In genomic region chr5:39691136-39691535, GRCh38 we compare ENCODE assay signal across 28 cellular contexts.
"Had no signal": no experiment of that assay in that cellular context is flagged by ENCODE, and none has a peak within 500 bp of the region (broad histone marks: within the 10 kb centered on the region; RNA-seq: fewer than 3 reads in every experiment).

No MANE protein-coding gene starts in this region.

- H3K4me3 Mint-ChIP-seq: stimulated activated effector memory CD8-positive, alpha-beta T cell treated with anti-CD3 and anti-CD28 coated beads, Interleukin-12 subunit alpha, Interleukin-12 subunit beta, amount 100 ng/mL, for 72 hours; stimulated activated memory B cell treated with anti-CD40 and anti-IgM and Interleukin-4, amounts not matched to agents 10 μg/mL and 1 μg/mL and 100 μg/mL, for 72 hours; stimulated activated naive B cell treated with anti-CD40 and anti-IgM and Interleukin-4, amounts not matched to agents 10 μg/mL and 1 μg/mL and 100 μg/mL, for 72 hours; stimulated activated naive CD8-positive, alpha-beta T cell treated with anti-CD3 and anti-CD28 coated beads, Interleukin-15, amount 100 ng/mL, for 72 hours; stimulated activated naive CD8-positive, alpha-beta T cell treated with anti-CD3 and anti-CD28 coated beads, Interleukin-15, Interleukin-2, amounts not matched to agents 100 ng/mL and 50 ng/mL, for 24 hours; type B pancreatic cell had no signal

- H3K36me3 ChIP-seq: stomach, suprapubic skin, thoracic aorta, thyroid gland, tibial artery, tibial nerve, transverse colon, upper lobe of left lung, upper lobe of right lung, uterus, vagina had no signal

- H3K27ac Mint-ChIP-seq: stimulated activated effector memory CD8-positive, alpha-beta T cell treated with anti-CD3 and anti-CD28 coated beads, Interleukin-12 subunit alpha, Interleukin-12 subunit beta, amount 100 ng/mL, for 72 hours; stimulated activated memory B cell treated with anti-CD40 and anti-IgM and Interleukin-4, amounts not matched to agents 10 μg/mL and 1 μg/mL and 100 μg/mL, for 72 hours; stimulated activated naive B cell treated with anti-CD40 and anti-IgM and Interleukin-4, amounts not matched to agents 10 μg/mL and 1 μg/mL and 100 μg/mL, for 72 hours; stimulated activated naive CD8-positive, alpha-beta T cell treated with anti-CD3 and anti-CD28 coated beads, Interleukin-15, amount 100 ng/mL, for 72 hours; stimulated activated naive CD8-positive, alpha-beta T cell treated with anti-CD3 and anti-CD28 coated beads, Interleukin-15, Interleukin-2, amounts not matched to agents 100 ng/mL and 50 ng/mL, for 24 hours; type B pancreatic cell had no signal

- H3K36me3 Mint-ChIP-seq: stimulated activated effector memory CD8-positive, alpha-beta T cell treated with anti-CD3 and anti-CD28 coated beads, Interleukin-12 subunit alpha, Interleukin-12 subunit beta, amount 100 ng/mL, for 72 hours; stimulated activated memory B cell treated with anti-CD40 and anti-IgM and Interleukin-4, amounts not matched to agents 10 μg/mL and 1 μg/mL and 100 μg/mL, for 72 hours; stimulated activated naive B cell treated with anti-CD40 and anti-IgM and Interleukin-4, amounts not matched to agents 10 μg/mL and 1 μg/mL and 100 μg/mL, for 72 hours; type B pancreatic cell had no signal

- H3K4me1 ChIP-seq: stomach, suprapubic skin, testis, thyroid gland, tibial artery, tibial nerve, upper lobe of left lung, upper lobe of right lung, uterus, vagina had no signal

- H3K4me3 ChIP-seq: stomach, suprapubic skin, testis, thoracic aorta, thyroid gland, tibial artery, tibial nerve, transverse colon, upper lobe of left lung, upper lobe of right lung, uterus, vagina had no signal

- H3K27me3 Mint-ChIP-seq: type B pancreatic cell had no signal

- H3K27ac ChIP-seq: stomach, suprapubic skin, testis, thoracic aorta, thyroid gland, tibial artery, tibial nerve, transverse colon, upper lobe of left lung, upper lobe of right lung, uterus, vagina had no signal

- H3K27me3 ChIP-seq: stomach, suprapubic skin, testis, thyroid gland, tibial artery, tibial nerve, transverse colon, upper lobe of left lung, upper lobe of right lung, uterus, vagina had no signal

- ATAC-seq: stimulated activated effector memory CD8-positive, alpha-beta T cell treated with anti-CD3 and anti-CD28 coated beads, Interleukin-12 subunit alpha, Interleukin-12 subunit beta, amount 100 ng/mL, for 72 hours; stimulated activated memory B cell treated with anti-CD40 and anti-IgM and Interleukin-4, amounts not matched to agents 10 μg/mL and 1 μg/mL and 100 μg/mL, for 72 hours; stimulated activated naive B cell treated with anti-CD40 and anti-IgM and Interleukin-4, amounts not matched to agents 10 μg/mL and 1 μg/mL and 100 μg/mL, for 72 hours; stimulated activated naive CD8-positive, alpha-beta T cell treated with anti-CD3 and anti-CD28 coated beads, Interleukin-15, amount 100 ng/mL, for 72 hours; stimulated activated naive CD8-positive, alpha-beta T cell treated with anti-CD3 and anti-CD28 coated beads, Interleukin-15, Interleukin-2, amounts not matched to agents 100 U/mL and 50 U/mL, for 24 hours; upper lobe of right lung had no signal

- H3K4me1 Mint-ChIP-seq: stimulated activated effector memory CD8-positive, alpha-beta T cell treated with anti-CD3 and anti-CD28 coated beads, Interleukin-12 subunit alpha, Interleukin-12 subunit beta, amount 100 ng/mL, for 72 hours; stimulated activated memory B cell treated with anti-CD40 and anti-IgM and Interleukin-4, amounts not matched to agents 10 μg/mL and 1 μg/mL and 100 μg/mL, for 72 hours; stimulated activated naive B cell treated with anti-CD40 and anti-IgM and Interleukin-4, amounts not matched to agents 10 μg/mL and 1 μg/mL and 100 μg/mL, for 72 hours; stimulated activated naive CD8-positive, alpha-beta T cell treated with anti-CD3 and anti-CD28 coated beads, Interleukin-15, amount 100 ng/mL, for 72 hours had no signal

- FAIRE-seq: urothelium cell line had no signal

- DNase-seq: stimulated activated CD4-positive, alpha-beta T cell treated with anti-CD3 and anti-CD28 coated beads, Interleukin-2, amount 100 ng/mL, for 48 hours; stimulated activated CD4-positive, alpha-beta T cell treated with anti-CD3 and anti-CD28 coated beads, Interleukin-4, amount 100 ng/mL, for 1 hour; stimulated activated CD4-positive, alpha-beta T cell treated with anti-CD3 and anti-CD28 coated beads, Interleukin-4, amount 100 ng/mL, for 24 hours; stimulated activated CD4-positive, alpha-beta T cell treated with anti-CD3 and anti-CD28 coated beads, Interleukin-4, amount 100 ng/mL, for 4 hours; stimulated activated CD8-positive, alpha-beta memory T cell treated with anti-CD3 and anti-CD28 coated beads, Interleukin-4, amount 100 ng/mL, for 48 hours; stimulated activated naive B cell treated with anti-CD40 and anti-IgM and Interleukin-4, amounts not matched to agents 10 μg/mL and 1 μg/mL and 100 μg/mL, for 72 hours; stimulated activated naive CD4-positive, alpha-beta T cell; stimulated activated naive CD4-positive, alpha-beta T cell treated with Interleukin-2 at 50 U/mL for 16 hours; stimulated activated naive CD8-positive, alpha-beta T cell treated with anti-CD3 and anti-CD28 coated beads, Interleukin-15, amount 100 ng/mL, for 72 hours; stimulated activated naive CD8-positive, alpha-beta T cell treated with anti-CD3 and anti-CD28 coated beads, Interleukin-15, Interleukin-2, amounts not matched to agents 100 U/mL and 50 U/mL, for 24 hours; stomach; substantia nigra; testis; thyroid gland; tibial artery; transverse colon; upper lobe of right lung; uterus had no signal

- H3K9me3 Mint-ChIP-seq: stimulated activated effector memory CD8-positive, alpha-beta T cell treated with anti-CD3 and anti-CD28 coated beads, Interleukin-12 subunit alpha, Interleukin-12 subunit beta, amount 100 ng/mL, for 72 hours; stimulated activated naive CD8-positive, alpha-beta T cell treated with anti-CD3 and anti-CD28 coated beads, Interleukin-15, Interleukin-2, amounts not matched to agents 100 ng/mL and 50 ng/mL, for 24 hours had no signal

- H3K9me3 ChIP-seq: suprapubic skin, testis, thyroid gland, upper lobe of right lung, uterus, vagina had no signal
